ENCODE assay signal across 21 cellular contexts in genomic region chr1:10877894-10878293, GRCh38.
"Had no signal": no experiment of that assay in that cellular context is flagged by ENCODE, and none has a peak within 500 bp of the region (broad histone marks: within the 10 kb centered on the region; RNA-seq: fewer than 3 reads in every experiment).

No MANE protein-coding gene starts in this region.

- H3K36me3 Mint-ChIP-seq: memory B cell, mesothelial cell of epicardium, natural killer cell had no signal

- ATAC-seq: gastroesophageal sphincter, left cardiac atrium, lower lobe of right lung, natural killer cell had no signal

- H3K4me1 ChIP-seq: esophagus squamous epithelium, gastroesophageal sphincter, left ventricle myocardium inferior, lower lobe of right lung, right atrium auricular region, stomach, transverse colon had no signal

- H3K4me3 ChIP-seq: esophagus squamous epithelium, gastroesophageal sphincter, left ventricle myocardium inferior, lower lobe of right lung, right atrium auricular region, stomach, thoracic aorta, transverse colon had no signal

- H3K27ac Mint-ChIP-seq: memory B cell, mesothelial cell of epicardium, natural killer cell had no signal

- H3K4me3 Mint-ChIP-seq: memory B cell, mesothelial cell of epicardium, natural killer cell, neural crest cell had no signal

- DNase-seq: dermis blood vessel endothelial cell; esophagus squamous epithelium; foreskin fibroblast; glutamatergic neuron; kidney; left cardiac atrium; left ventricle myocardium inferior; lower lobe of right lung; natural killer cell; small intestine; stimulated activated CD4-positive, alpha-beta T cell treated with anti-CD3 and anti-CD28 coated beads, Interleukin-12 subunit alpha, Interleukin-12 subunit beta, amount 100 ng/mL, for 4 hours; stimulated activated naive CD4-positive, alpha-beta T cell; stomach; substantia nigra; transverse colon had no signal

- H3K27ac ChIP-seq: esophagus squamous epithelium, gastroesophageal sphincter, left ventricle myocardium inferior, lower lobe of right lung, right atrium auricular region, stomach, thoracic aorta, transverse colon had no signal

- H3K4me1 Mint-ChIP-seq: memory B cell, natural killer cell had no signal

- H3K36me3 ChIP-seq: esophagus squamous epithelium, gastroesophageal sphincter, left ventricle myocardium inferior, lower lobe of right lung, right atrium auricular region, stomach, thoracic aorta, transverse colon had no signal

- H3K27me3 ChIP-seq: right atrium auricular region, transverse colon had no signal

- H3K9me3 Mint-ChIP-seq: memory B cell, mesothelial cell of epicardium, natural killer cell, neural crest cell had no signal
